19 cellular contexts compared by ENCODE assay signal in the genomic region with DNA sequence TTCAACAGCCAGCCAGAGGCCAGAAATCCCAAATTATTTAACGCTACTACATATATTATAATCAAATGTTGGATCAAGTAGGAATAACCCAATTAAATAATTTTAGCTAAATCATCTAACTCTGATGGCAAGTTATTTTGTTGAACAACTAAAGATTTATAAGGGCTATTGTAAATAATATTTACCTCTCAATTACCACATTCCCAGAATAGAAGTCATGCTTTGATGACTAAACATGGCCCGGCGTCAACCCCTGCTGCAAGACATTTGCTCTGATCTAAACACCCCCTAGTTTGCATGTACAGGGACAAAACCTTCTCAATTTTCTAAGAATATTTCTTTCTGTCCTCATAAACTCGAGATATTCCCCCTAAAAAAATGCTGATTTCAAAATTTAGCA. TPM values are rescaled to one million over a fixed set of nuclear protein-coding genes. Genes with fewer than 3 reads are reported as not detected.
DNase-seq lines count a peak whose midpoint lies in the region; ATAC-seq, FAIRE-seq and TF ChIP-seq lines count a peak whose summit lies in the region.
"Had no signal": no experiment of that assay in that cellular context is flagged by ENCODE, and none has a peak within 500 bp of the region (broad histone marks: within the 10 kb centered on the region; RNA-seq: fewer than 3 reads in every experiment).

No MANE protein-coding gene starts in this region.

- WGBS in heart right ventricle, 2 donors, result 83 to 88% methylated on average over 4 of the region's 4 CpGs

- no peaks in the 10 kb centered on the region for H3K36me3 Mint-ChIP-seq in osteocyte (ENCODE audit: unreplicated experiment)
- H3K36me3 Mint-ChIP-seq in CD8-positive, alpha-beta T cell, result no peaks in the 10 kb centered on the region

- FAIRE-seq in RCC 7860 (lab: Jason Lieb, UNC), result peak; percentile 65
- peak; percentile 62 for FAIRE-seq in endothelial cell of umbilical vein (lab: Jason Lieb, UNC)
- FAIRE-seq: GM12878 had no signal

- H3K9ac ChIP-seq in endothelial cell of umbilical vein (replicated peaks; ENCODE audit: extremely low read depth, insufficient read depth, low read length), result peak overlapping the region; percentile 32

- H2AFZ ChIP-seq in endothelial cell of umbilical vein (ENCODE audit: low read depth, low read length), result no peak overlapping the region

- no peak for TF ChIP-seq POLR2A in endothelial cell of umbilical vein (IDR thresholded peaks at IDR 0.05; ENCODE audit: low read depth, low read length)

- no peaks in the 10 kb centered on the region for H3K9me3 ChIP-seq in endothelial cell of umbilical vein (replicated peaks; ENCODE audit: control insufficient read depth, insufficient read depth, low read length)
- no peaks in the 10 kb centered on the region for H3K9me3 ChIP-seq in CD8-positive, alpha-beta T cell (ENCODE audit: low read length)
- no peaks in the 10 kb centered on the region for H3K9me3 ChIP-seq in heart right ventricle
- H3K9me3 ChIP-seq: BE2C had no signal

- no peaks in the 10 kb centered on the region for H4K20me1 ChIP-seq in endothelial cell of umbilical vein (replicated peaks; ENCODE audit: control insufficient read depth, extremely low read depth, insufficient read depth, low read length)

- no peaks in the 10 kb centered on the region for H3K9me3 Mint-ChIP-seq in osteocyte (ENCODE audit: unreplicated experiment)
- no peaks in the 10 kb centered on the region for H3K9me3 Mint-ChIP-seq in CD8-positive, alpha-beta T cell
- H3K9me3 Mint-ChIP-seq: activated naive CD8-positive, alpha-beta T cell treated with anti-CD3 and anti-CD28 coated beads, Interleukin-2, amount 50 U/mL, for 24 hours; dendritic cell treated with granulocyte-macrophage colony-stimulating factor and Interleukin-4, amounts not matched to agents 40 ng/mL and 50 ng/mL, for 4 days had no signal

- TF ChIP-seq CTCF in endothelial cell of umbilical vein (IDR thresholded peaks at IDR 0.05; ENCODE audit: extremely low read depth in 1 of 2, insufficient read depth in 1 of 2, low read depth in 1 of 2, low read length in 2 of 2) (no peak), osteocyte (IDR thresholded peaks at IDR 0.05) (no peak), heart right ventricle (IDR thresholded peaks at IDR 0.05) (no peak)
- no peak for TF ChIP-seq CTCF in CD8-positive, alpha-beta T cell (IDR thresholded peaks at IDR 0.05)

- H3K27ac ChIP-seq in endothelial cell of umbilical vein (ENCODE audit: insufficient read depth, low read depth, low read length) (peak overlapping the region; percentile 80), heart right ventricle (no peak overlapping the region)
- no peak overlapping the region for H3K27ac ChIP-seq in CD8-positive, alpha-beta T cell (ENCODE audit: low read depth, low read length)

- POLR2A ChIA-PET in endothelial cell of umbilical vein (lab: Charles Lee), result no interaction called here
- POLR2A ChIA-PET in CD8-positive, alpha-beta T cell (lab: Charles Lee), result no interaction called here

- DNase-seq in EH (ENCODE audit: low read depth), result peak; percentile 81
- no peak for DNase-seq in RCC 7860 (ENCODE audit: low spot score)
- DNase-seq in endothelial cell of umbilical vein (ENCODE audit: low read depth, low spot score), result peak; percentile 64
- no peak for DNase-seq in osteocyte (ENCODE audit: extremely low spot score, unreplicated experiment)
- no peak for DNase-seq in CD8-positive, alpha-beta T cell
- no peak for DNase-seq in heart right ventricle
- DNase-seq in activated naive CD4-positive, alpha-beta T cell (lab: John Stamatoyannopoulos, UW), result no peak
- DNase-seq in DMS114 treated with DMSO at 0.1 percent for 48 hours (lab: John Stamatoyannopoulos, UW; ENCODE audit: unreplicated experiment), result no peak
- DNase-seq: activated CD4-positive, alpha-beta T cell treated with anti-CD3 and anti-CD28 coated beads for 1 hour; activated naive CD8-positive, alpha-beta T cell treated with anti-CD3 and anti-CD28 coated beads, Interleukin-2, amount 50 U/mL, for 24 hours; BE2C; DND-41; foreskin melanocyte; mesendoderm; NCI-H1092 treated with DMSO at 0.1 percent for 48 hours; occipital lobe; T-helper 1 cell had no signal

- CTCF ChIA-PET in endothelial cell of umbilical vein (lab: Charles Lee), result interaction anchor here (1.3 to 2.4 kb wide), 3 partner anchors 8 to 269 kb away, joined by 4 to 20 read pairs (median 5); no protein-coding TSS in a partner anchor
- CTCF ChIA-PET in CD8-positive, alpha-beta T cell (lab: Charles Lee), result no interaction called here

- dilution Hi-C loops in endothelial cell of umbilical vein (cut with MboI; ENCODE audit: extremely low pct_ligation_motif_present, low sequenced_read_pairs), result no loop called here

- no peaks in the 10 kb centered on the region for H3K27me3 Mint-ChIP-seq in osteocyte (ENCODE audit: unreplicated experiment)
- H3K27me3 Mint-ChIP-seq in CD8-positive, alpha-beta T cell (ENCODE audit: low read depth), result no peaks in the 10 kb centered on the region
- H3K27me3 Mint-ChIP-seq: dendritic cell treated with granulocyte-macrophage colony-stimulating factor and Interleukin-4, amounts not matched to agents 40 ng/mL and 50 ng/mL, for 4 days had no signal

- H3K9me1 ChIP-seq in endothelial cell of umbilical vein (replicated peaks; ENCODE audit: control insufficient read depth, extremely low read depth, insufficient read depth, low read length), result no peaks in the 10 kb centered on the region

- H3K4me1 Mint-ChIP-seq in osteocyte (ENCODE audit: unreplicated experiment), result peaks cover 67% of the 10 kb centered on the region
- H3K4me1 Mint-ChIP-seq in CD8-positive, alpha-beta T cell (ENCODE audit: low read depth), result no peaks in the 10 kb centered on the region
- H3K4me1 Mint-ChIP-seq: activated naive CD8-positive, alpha-beta T cell treated with anti-CD3 and anti-CD28 coated beads, Interleukin-2, amount 50 U/mL, for 24 hours had no signal

- H3K4me2 ChIP-seq in endothelial cell of umbilical vein (ENCODE audit: insufficient read depth, low read length), result peak overlapping the region; percentile 49

- H3K79me2 ChIP-seq in endothelial cell of umbilical vein (ENCODE audit: control insufficient read depth, insufficient read depth, low read length), result peaks cover 96% of the 10 kb centered on the region

- H3K27me3 ChIP-seq in endothelial cell of umbilical vein (ENCODE audit: control insufficient read depth in 2 of 2, insufficient read depth in 2 of 2, low read length in 2 of 2) (no peaks in the 10 kb centered on the region), heart right ventricle (no peaks in the 10 kb centered on the region)
- no peaks in the 10 kb centered on the region for H3K27me3 ChIP-seq in CD8-positive, alpha-beta T cell (ENCODE audit: insufficient read depth, low read length)
- H3K27me3 ChIP-seq: BE2C had no signal

- H3K36me3 ChIP-seq in endothelial cell of umbilical vein (ENCODE audit: control insufficient read depth in 2 of 2, extremely low read depth in 1 of 2, insufficient read depth in 2 of 2, low read length in 2 of 2), result no peaks in the 10 kb centered on the region
- H3K36me3 ChIP-seq in CD8-positive, alpha-beta T cell (ENCODE audit: insufficient read depth, low read length), result no peaks in the 10 kb centered on the region
- no peaks in the 10 kb centered on the region for H3K36me3 ChIP-seq in heart right ventricle
- H3K36me3 ChIP-seq: BE2C had no signal

- BruUV-seq in endothelial cell of umbilical vein (replicated peaks; lab: Mats Ljungman, UMichigan), result no TSS peak

- no peak for ATAC-seq in CD8-positive, alpha-beta T cell
- no peak for ATAC-seq in heart right ventricle
- ATAC-seq: activated naive CD8-positive, alpha-beta T cell treated with anti-CD3 and anti-CD28 coated beads, Interleukin-2, amount 50 U/mL, for 24 hours; GM12878 had no signal

- H3K4me3 ChIP-seq in endothelial cell of umbilical vein (replicated peaks in 1 of 3; ENCODE audit: insufficient read depth in 1 of 3, low read depth in 1 of 3, low read length in 3 of 3) (no peak overlapping the region), heart right ventricle (no peak overlapping the region)
- H3K4me3 ChIP-seq in CD8-positive, alpha-beta T cell (ENCODE audit: low read depth, low read length), result no peak overlapping the region
- H3K4me3 ChIP-seq: GM12878 had no signal

- H3K27ac Mint-ChIP-seq in osteocyte (ENCODE audit: unreplicated experiment), result peak overlapping the region; percentile 70
- H3K27ac Mint-ChIP-seq in CD8-positive, alpha-beta T cell, result no peak overlapping the region
- H3K27ac Mint-ChIP-seq: activated naive CD8-positive, alpha-beta T cell treated with anti-CD3 and anti-CD28 coated beads, Interleukin-2, amount 50 U/mL, for 24 hours; dendritic cell treated with granulocyte-macrophage colony-stimulating factor and Interleukin-4, amounts not matched to agents 40 ng/mL and 50 ng/mL, for 4 days had no signal

- H3K4me3 Mint-ChIP-seq in osteocyte (ENCODE audit: unreplicated experiment), result no peak overlapping the region
- no peak overlapping the region for H3K4me3 Mint-ChIP-seq in CD8-positive, alpha-beta T cell
- H3K4me3 Mint-ChIP-seq: activated naive CD8-positive, alpha-beta T cell treated with anti-CD3 and anti-CD28 coated beads, Interleukin-2, amount 50 U/mL, for 24 hours; dendritic cell treated with granulocyte-macrophage colony-stimulating factor and Interleukin-4, amounts not matched to agents 40 ng/mL and 50 ng/mL, for 4 days had no signal

- H3K4me1 ChIP-seq in endothelial cell of umbilical vein (ENCODE audit: control insufficient read depth, extremely low read depth, insufficient read depth, low read length), result peaks cover 52% of the 10 kb centered on the region
- no peaks in the 10 kb centered on the region for H3K4me1 ChIP-seq in CD8-positive, alpha-beta T cell (ENCODE audit: insufficient read depth, low read length)
- H3K4me1 ChIP-seq in heart right ventricle, result peaks cover 0 to 26% (median 6%) of the 10 kb centered on the region in 9 donors
- H3K4me1 ChIP-seq: BE2C had no signal

- intact Hi-C loops in endothelial cell of umbilical vein (cut with micrococcal nuclease) (no loop called here), heart right ventricle (cut with DNase I) (no loop called here)
- intact Hi-C loops in CD8-positive, alpha-beta T cell (cut with DNase I, micrococcal nuclease), result no loop called here

TF ChIP-seq in endothelial cell of umbilical vein, 7 proteins besides CTCF, POLR2A, EP300 and RAD21 (continues in another document):
- TF ChIP-seq JUN (IDR thresholded peaks at IDR 0.05; ENCODE audit: borderline replicate concordance, insufficient read depth, insufficient read length, low read depth), result peak; percentile 32

RNA-seq across cellular contexts. Expression of a gene that starts 14.2 kb away (rescaled TPM):
- total RNA-seq in endothelial cell of umbilical vein, result 34.9 and 47.1 TPM in 2 replicates
- polyA plus RNA-seq in endothelial cell of umbilical vein, result 18.7 and 20.4 TPM in 2 replicates
- 25.5 and 26.9 TPM in 2 replicates for polyA plus RNA-seq in endothelial cell of umbilical vein (2011; cell fraction: cytosol; rRNA removed)
- polyA plus RNA-seq in endothelial cell of umbilical vein (2011; cell fraction: nucleus; rRNA removed), result 38.4 and 40.5 TPM in 2 replicates
- polyA plus RNA-seq in endothelial cell of umbilical vein (2012), result 24.2 and 43.4 TPM in 2 replicates
- polyA minus RNA-seq in endothelial cell of umbilical vein, result 14.4 and 18.1 TPM in 2 replicates
- 1.8 TPM for polyA minus RNA-seq in endothelial cell of umbilical vein (2011; cell fraction: cytosol; rRNA and poly(A)+ RNA removed)
- polyA minus RNA-seq in endothelial cell of umbilical vein (2011; cell fraction: nucleus; rRNA and poly(A)+ RNA removed), result 20.6 and 23.8 TPM in 2 replicates
- 13.6 and 14.7 TPM in 2 replicates for total RNA-seq in osteocyte
- not detected for total RNA-seq in CD8-positive, alpha-beta T cell
- total RNA-seq in heart right ventricle, result 10 to 100 TPM in 3 of 10 donors, 1 to 10 TPM in 7; 5.4 to 14.4 (median 9.1) TPM
- 1 to 10 TPM; 5.4 to 8.5 TPM for polyA plus RNA-seq in heart right ventricle
- total RNA-seq: GM12878 had no signal

Comparison
In these comparisons a context has a peak if more than half of its experiments do, and no peak if none do; other contexts are left out.
1. DNase-seq: peak in EH (single experiment) and endothelial cell of umbilical vein (single experiment); none in RCC 7860 (single experiment), osteocyte (single experiment), CD8-positive, alpha-beta T cell (0 of 7), heart right ventricle (0 of 2), activated naive CD4-positive, alpha-beta T cell (0 of 4) and DMS114 treated with DMSO at 0.1 percent for 48 hours (single experiment).
2. RNA of a gene that starts 14.2 kb away (total RNA-seq): 34.9 to 47.1 TPM in endothelial cell of umbilical vein, 13.6 to 14.7 TPM in osteocyte and 5.4 to 14.4 TPM in heart right ventricle; not detected in CD8-positive, alpha-beta T cell; every median in the first group is over 4 times any median in the second.